Comparison of ENCODE assay signal across 1 cellular context in the genomic region with DNA sequence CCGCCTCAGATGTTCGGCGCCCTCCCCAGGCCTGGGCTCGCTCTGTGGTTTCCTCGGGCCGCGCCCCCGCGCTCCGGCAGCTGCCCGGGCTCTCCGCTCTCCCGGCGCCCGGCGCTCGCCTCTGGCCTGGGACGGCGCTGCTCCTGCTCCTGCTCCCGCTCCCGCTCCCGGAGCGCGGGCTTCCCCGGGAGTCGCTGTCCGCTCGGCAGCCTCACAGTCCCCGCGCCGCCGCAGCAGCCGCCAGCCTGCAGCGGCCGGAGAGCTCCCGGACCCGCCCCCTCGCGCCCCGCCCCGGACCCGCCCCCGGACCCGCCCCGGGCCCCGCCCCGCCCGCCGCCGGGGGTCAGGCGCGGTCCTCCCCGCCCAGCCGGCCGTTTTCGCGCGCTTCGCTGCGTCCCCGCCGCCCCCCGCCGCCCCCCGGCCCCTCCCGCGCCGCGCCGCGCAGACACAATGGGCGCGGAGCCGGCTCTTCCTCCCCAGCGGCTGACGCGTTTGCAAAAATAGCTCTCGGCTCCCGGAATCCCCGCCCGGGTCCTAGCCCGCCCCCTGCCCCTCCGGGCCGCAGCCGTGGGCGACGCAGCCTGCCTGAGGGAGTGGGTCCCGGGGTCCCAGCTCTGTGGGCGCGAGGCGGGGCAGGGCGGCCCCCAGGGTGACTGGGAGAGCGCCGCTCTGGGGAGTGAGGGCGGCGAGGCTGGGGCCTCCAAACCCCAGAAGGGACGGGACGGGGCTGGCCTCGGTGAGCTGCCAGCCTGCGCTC.
TF ChIP-seq lines count a peak whose summit lies in the region.

A gene with protein sequence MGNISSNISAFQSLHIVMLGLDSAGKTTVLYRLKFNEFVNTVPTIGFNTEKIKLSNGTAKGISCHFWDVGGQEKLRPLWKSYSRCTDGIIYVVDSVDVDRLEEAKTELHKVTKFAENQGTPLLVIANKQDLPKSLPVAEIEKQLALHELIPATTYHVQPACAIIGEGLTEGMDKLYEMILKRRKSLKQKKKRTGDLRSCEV (minus strand): TSS at position 247 of the 757 bp plus-strand sequence. CDS start 495 bp downstream, outside the sequence.

TF ChIP-seq in SK-N-SH treated with all-trans-retinoic acid at 6 μM for 48 hours, 23 proteins besides CTCF, POLR2A, EP300 and RAD21:
- TF ChIP-seq, protein P1, sequence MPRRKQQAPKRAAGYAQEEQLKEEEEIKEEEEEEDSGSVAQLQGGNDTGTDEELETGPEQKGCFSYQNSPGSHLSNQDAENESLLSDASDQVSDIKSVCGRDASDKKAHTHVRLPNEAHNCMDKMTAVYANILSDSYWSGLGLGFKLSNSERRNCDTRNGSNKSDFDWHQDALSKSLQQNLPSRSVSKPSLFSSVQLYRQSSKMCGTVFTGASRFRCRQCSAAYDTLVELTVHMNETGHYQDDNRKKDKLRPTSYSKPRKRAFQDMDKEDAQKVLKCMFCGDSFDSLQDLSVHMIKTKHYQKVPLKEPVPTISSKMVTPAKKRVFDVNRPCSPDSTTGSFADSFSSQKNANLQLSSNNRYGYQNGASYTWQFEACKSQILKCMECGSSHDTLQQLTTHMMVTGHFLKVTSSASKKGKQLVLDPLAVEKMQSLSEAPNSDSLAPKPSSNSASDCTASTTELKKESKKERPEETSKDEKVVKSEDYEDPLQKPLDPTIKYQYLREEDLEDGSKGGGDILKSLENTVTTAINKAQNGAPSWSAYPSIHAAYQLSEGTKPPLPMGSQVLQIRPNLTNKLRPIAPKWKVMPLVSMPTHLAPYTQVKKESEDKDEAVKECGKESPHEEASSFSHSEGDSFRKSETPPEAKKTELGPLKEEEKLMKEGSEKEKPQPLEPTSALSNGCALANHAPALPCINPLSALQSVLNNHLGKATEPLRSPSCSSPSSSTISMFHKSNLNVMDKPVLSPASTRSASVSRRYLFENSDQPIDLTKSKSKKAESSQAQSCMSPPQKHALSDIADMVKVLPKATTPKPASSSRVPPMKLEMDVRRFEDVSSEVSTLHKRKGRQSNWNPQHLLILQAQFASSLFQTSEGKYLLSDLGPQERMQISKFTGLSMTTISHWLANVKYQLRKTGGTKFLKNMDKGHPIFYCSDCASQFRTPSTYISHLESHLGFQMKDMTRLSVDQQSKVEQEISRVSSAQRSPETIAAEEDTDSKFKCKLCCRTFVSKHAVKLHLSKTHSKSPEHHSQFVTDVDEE (CRISPR knock-in tag; IDR thresholded peaks at IDR 0.05) = no peak
- TF ChIP-seq ZFP30 (CRISPR knock-in tag; IDR thresholded peaks at IDR 0.05) (no peak), TOX (CRISPR knock-in tag; IDR thresholded peaks at IDR 0.05; ENCODE audit: borderline replicate concordance) (no peak), SNAI2 (CRISPR knock-in tag; IDR thresholded peaks at IDR 0.05) (no peak)
